8 cellular contexts compared by ENCODE assay signal in genomic region chr17:1005361-1005946, GRCh38. TPM values are rescaled to one million over a fixed set of nuclear protein-coding genes. Genes with fewer than 3 reads are reported as not detected.
DNase-seq lines count a peak whose midpoint lies in the region; ATAC-seq lines count a peak whose summit lies in the region.

No MANE protein-coding gene starts in this region.

- peaks cover 10 to 15% (median 13%) of the 10 kb centered on the region in 4 donors for H3K4me1 Mint-ChIP-seq in naive thymus-derived CD8-positive, alpha-beta T cell
- H3K4me1 Mint-ChIP-seq in activated T-helper 1 cell treated with anti-CD3 and anti-CD28 coated beads, Interleukin-12 subunit alpha, Interleukin-12 subunit beta, Interleukin-2, Interleukin-4 antibody, amounts not matched to agents 30 ng/mL and 10 ng/mL and 1 ng/mL, durations not matched to agents 14 hours and 24 hours and 36 hours (ENCODE audit: low read depth): peaks cover 3% of the 10 kb centered on the region

- no peak overlapping the region for H2AK5ac ChIP-seq in trophoblast cell (ENCODE audit: low read length)

- H3K9me3 ChIP-seq in trophoblast cell (ENCODE audit: insufficient read depth, low read depth, low read length): no peaks in the 10 kb centered on the region

- H3K27me3 ChIP-seq in trophoblast cell (ENCODE audit: insufficient read depth, low read length): no peaks in the 10 kb centered on the region

- no peak overlapping the region for H4K91ac ChIP-seq in trophoblast cell (ENCODE audit: low read depth, low read length)

- H3K4me2 ChIP-seq in trophoblast cell (ENCODE audit: low read length): no peak overlapping the region

- H3K79me2 ChIP-seq in trophoblast cell (ENCODE audit: control insufficient read depth, insufficient read depth, low read length, poor library complexity): no peaks in the 10 kb centered on the region

- H3K79me1 ChIP-seq in trophoblast cell (ENCODE audit: low read length): no peaks in the 10 kb centered on the region

- no peak overlapping the region for H3K4ac ChIP-seq in trophoblast cell (ENCODE audit: low read depth, low read length)

- no peak overlapping the region for H3K9ac ChIP-seq in trophoblast cell (ENCODE audit: low read length)

- peaks cover 0 to 2% (median 0%) of the 10 kb centered on the region in 5 donors for H3K27me3 Mint-ChIP-seq in naive thymus-derived CD8-positive, alpha-beta T cell
- H3K27me3 Mint-ChIP-seq in activated T-helper 1 cell treated with anti-CD3 and anti-CD28 coated beads, Interleukin-12 subunit alpha, Interleukin-12 subunit beta, Interleukin-2, Interleukin-4 antibody, amounts not matched to agents 30 ng/mL and 10 ng/mL and 1 ng/mL, durations not matched to agents 14 hours and 24 hours and 36 hours (ENCODE audit: insufficient read depth): no peaks in the 10 kb centered on the region

- H2BK120ac ChIP-seq in trophoblast cell (ENCODE audit: insufficient read depth, low read length, poor library complexity): no peak overlapping the region

- ATAC-seq in esophagus mucosa: peak; percentile 33
- peak; percentile 56 to 57 for ATAC-seq in naive thymus-derived CD8-positive, alpha-beta T cell

- intact Hi-C loops in activated T-helper 1 cell treated with anti-CD3 and anti-CD28 coated beads, Interleukin-12 subunit alpha, Interleukin-12 subunit beta, Interleukin-2, Interleukin-4 antibody, amounts not matched to agents 30 ng/mL and 10 ng/mL and 1 ng/mL, durations not matched to agents 14 hours and 24 hours and 36 hours (cut with micrococcal nuclease): no loop called here

- peaks cover 66 to 76% of the 10 kb centered on the region in 2 experiments for H3K36me3 ChIP-seq in trophoblast cell (ENCODE audit: control insufficient read depth in 1 of 2, insufficient read depth in 2 of 2, low read length in 2 of 2)

- H4K8ac ChIP-seq in trophoblast cell (ENCODE audit: low read depth, low read length): no peak overlapping the region

- peaks cover 0 to 37% (median 0%) of the 10 kb centered on the region in 3 donors for H3K36me3 Mint-ChIP-seq in naive thymus-derived CD8-positive, alpha-beta T cell
- peaks cover 16% of the 10 kb centered on the region for H3K36me3 Mint-ChIP-seq in activated T-helper 1 cell treated with anti-CD3 and anti-CD28 coated beads, Interleukin-12 subunit alpha, Interleukin-12 subunit beta, Interleukin-2, Interleukin-4 antibody, amounts not matched to agents 30 ng/mL and 10 ng/mL and 1 ng/mL, durations not matched to agents 14 hours and 24 hours and 36 hours (ENCODE audit: low read depth)

- H3K4me1 ChIP-seq in trophoblast cell (ENCODE audit: control insufficient read depth in 1 of 2, insufficient read depth in 2 of 2, low read length in 2 of 2): peaks cover 14 to 22% of the 10 kb centered on the region in 2 experiments

- no peak overlapping the region for H4K12ac ChIP-seq in trophoblast cell (ENCODE audit: low read depth, low read length)

- no peak overlapping the region for H3K14ac ChIP-seq in trophoblast cell (ENCODE audit: low read length)

- no peak overlapping the region for H2BK5ac ChIP-seq in trophoblast cell (ENCODE audit: low read depth, low read length, poor library complexity)

- H3K9me3 Mint-ChIP-seq in naive thymus-derived CD8-positive, alpha-beta T cell: no peaks in the 10 kb centered on the region
- no peaks in the 10 kb centered on the region for H3K9me3 Mint-ChIP-seq in activated T-helper 1 cell treated with anti-CD3 and anti-CD28 coated beads, Interleukin-12 subunit alpha, Interleukin-12 subunit beta, Interleukin-2, Interleukin-4 antibody, amounts not matched to agents 30 ng/mL and 10 ng/mL and 1 ng/mL, durations not matched to agents 14 hours and 24 hours and 36 hours

- H3K27ac ChIP-seq in trophoblast cell (ENCODE audit: low read depth, low read length): no peak overlapping the region

- no peak overlapping the region for H2AFZ ChIP-seq in trophoblast cell (ENCODE audit: insufficient read depth, low read length, poor library complexity)

- no peak overlapping the region for H3K4me3 ChIP-seq in trophoblast cell (ENCODE audit: low read depth, low read length)

- H3K18ac ChIP-seq in trophoblast cell (ENCODE audit: low read length): no peak overlapping the region

- DNase-seq in DMS 273 (lab: John Stamatoyannopoulos, UW; ENCODE audit: unreplicated experiment): peak; percentile 79
- DNase-seq in NCI-H446 (lab: John Stamatoyannopoulos, UW): peak; percentile 35 to 86
- peak in 2 of 10 donors; percentile 8 to 35 for DNase-seq in naive thymus-derived CD8-positive, alpha-beta T cell
- DNase-seq in effector CD4-positive, alpha-beta T cell: no peak
- DNase-seq in activated T-helper 1 cell treated with anti-CD3 and anti-CD28 coated beads, Interleukin-12 subunit alpha, Interleukin-12 subunit beta, Interleukin-2, Interleukin-4 antibody, amounts not matched to agents 30 ng/mL and 10 ng/mL and 1 ng/mL, durations not matched to agents 14 hours and 24 hours and 36 hours (ENCODE audit: low spot score): no peak
- DNase-seq in trophoblast cell: no peak
- DNase-seq in RPMI8226: no peak

- peak overlapping the region; percentile 36 to 98 (median 86) for H3K27ac Mint-ChIP-seq in naive thymus-derived CD8-positive, alpha-beta T cell
- H3K27ac Mint-ChIP-seq in activated T-helper 1 cell treated with anti-CD3 and anti-CD28 coated beads, Interleukin-12 subunit alpha, Interleukin-12 subunit beta, Interleukin-2, Interleukin-4 antibody, amounts not matched to agents 30 ng/mL and 10 ng/mL and 1 ng/mL, durations not matched to agents 14 hours and 24 hours and 36 hours: no peak overlapping the region

- no peak overlapping the region for H2BK12ac ChIP-seq in trophoblast cell (ENCODE audit: low read length)

- no CpG with 5 or more reads among the region's 23 CpGs for WGBS in trophoblast cell (ENCODE audit: extremely low coverage, insufficient coverage, insufficient read length)

- peak overlapping the region in 9 of 10 donors; percentile 34 to 85 (median 71) for H3K4me3 Mint-ChIP-seq in naive thymus-derived CD8-positive, alpha-beta T cell
- no peak overlapping the region for H3K4me3 Mint-ChIP-seq in activated T-helper 1 cell treated with anti-CD3 and anti-CD28 coated beads, Interleukin-12 subunit alpha, Interleukin-12 subunit beta, Interleukin-2, Interleukin-4 antibody, amounts not matched to agents 30 ng/mL and 10 ng/mL and 1 ng/mL, durations not matched to agents 14 hours and 24 hours and 36 hours

- POLR2A ChIA-PET in naive thymus-derived CD8-positive, alpha-beta T cell (lab: Charles Lee): interaction anchor here (1.1 kb wide), 1 partner anchor 9 kb away, joined by 6 read pairs; the partner anchor contains the start of gene TIMM22

- H3K23ac ChIP-seq in trophoblast cell (ENCODE audit: low read length): no peak overlapping the region

RNA-seq across cellular contexts. Expression of gene TIMM22, which starts 8.5 kb away (rescaled TPM):
- 9.4 TPM for total RNA-seq in esophagus mucosa
- total RNA-seq in naive thymus-derived CD8-positive, alpha-beta T cell: 10 to 100 TPM; 14.5 to 15.9 TPM
- 10 to 100 TPM; 20.8 to 25.2 (median 23.5) TPM for polyA plus RNA-seq in naive thymus-derived CD8-positive, alpha-beta T cell
- total RNA-seq in activated T-helper 1 cell treated with anti-CD3 and anti-CD28 coated beads, Interleukin-12 subunit alpha, Interleukin-12 subunit beta, Interleukin-2, Interleukin-4 antibody, amounts not matched to agents 30 ng/mL and 10 ng/mL and 1 ng/mL, durations not matched to agents 14 hours and 24 hours and 36 hours: 14.6 and 17.3 TPM in 2 replicates
- 10.6 and 10.9 TPM in 2 replicates for polyA plus RNA-seq in trophoblast cell (2013)

RNA-seq across cellular contexts. Expression of gene NXN, which starts 25.9 kb away (rescaled TPM):
- 30.8 TPM for total RNA-seq in esophagus mucosa
- under 1 TPM; 0.49 to 0.70 TPM for total RNA-seq in naive thymus-derived CD8-positive, alpha-beta T cell
- polyA plus RNA-seq in naive thymus-derived CD8-positive, alpha-beta T cell: under 1 TPM; 0.06 to 0.85 (median 0.07) TPM
- total RNA-seq in activated T-helper 1 cell treated with anti-CD3 and anti-CD28 coated beads, Interleukin-12 subunit alpha, Interleukin-12 subunit beta, Interleukin-2, Interleukin-4 antibody, amounts not matched to agents 30 ng/mL and 10 ng/mL and 1 ng/mL, durations not matched to agents 14 hours and 24 hours and 36 hours: 0.24 and 0.31 TPM in 2 replicates
- 57.9 and 59.2 TPM in 2 replicates for polyA plus RNA-seq in trophoblast cell (2013)

Comparison
In these comparisons a context has a peak if more than half of its experiments do, and no peak if none do; other contexts are left out.
1. DNase-seq: peak in DMS 273 (single experiment) and NCI-H446 (2 of 2); none in effector CD4-positive, alpha-beta T cell (single experiment), activated T-helper 1 cell treated with anti-CD3 and anti-CD28 coated beads, Interleukin-12 subunit alpha, Interleukin-12 subunit beta, Interleukin-2, Interleukin-4 antibody, amounts not matched to agents 30 ng/mL and 10 ng/mL and 1 ng/mL, durations not matched to agents 14 hours and 24 hours and 36 hours (single experiment), trophoblast cell (0 of 2) and RPMI8226 (single experiment).
2. RNA of gene NXN, which starts 25.9 kb away (total RNA-seq): 30.8 TPM in esophagus mucosa (single experiment); 0.49 to 0.70 TPM in naive thymus-derived CD8-positive, alpha-beta T cell and 0.24 to 0.31 TPM in activated T-helper 1 cell treated with anti-CD3 and anti-CD28 coated beads, Interleukin-12 subunit alpha, Interleukin-12 subunit beta, Interleukin-2, Interleukin-4 antibody, amounts not matched to agents 30 ng/mL and 10 ng/mL and 1 ng/mL, durations not matched to agents 14 hours and 24 hours and 36 hours; every median in the first group is over 10 times any median in the second.